ENCODE assay signal across 8 cellular contexts in the genomic region with DNA sequence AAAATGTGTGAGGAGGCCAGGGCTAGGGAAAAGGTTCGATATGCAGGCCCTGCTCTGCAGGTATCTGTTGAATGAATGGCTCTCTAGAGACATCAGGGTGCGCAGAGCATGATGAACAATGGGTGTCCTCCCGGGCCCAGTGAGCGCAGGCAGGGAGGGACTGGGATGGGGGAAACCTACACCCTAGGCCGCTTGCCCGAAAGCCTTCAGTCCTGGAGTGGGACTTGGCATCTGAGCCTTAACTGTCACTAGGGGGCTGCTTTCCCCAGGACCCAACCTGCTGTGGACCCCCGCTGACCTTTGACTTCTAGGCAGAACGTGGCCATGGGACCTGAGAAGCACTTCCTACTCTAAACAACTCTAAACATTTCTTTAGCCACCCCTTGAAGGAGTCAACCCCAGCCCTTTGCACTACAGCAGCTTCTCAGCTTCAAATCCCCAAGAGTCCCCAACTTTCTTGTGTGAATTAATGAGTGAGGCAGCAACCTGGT. TPM values are rescaled to one million over a fixed set of nuclear protein-coding genes. Genes with fewer than 3 reads are reported as not detected.
A peak's percentile ranks its signal among the peaks of the same experiment; 100 is the strongest.
DNase-seq lines count a peak whose midpoint lies in the region; ATAC-seq and TF ChIP-seq lines count a peak whose summit lies in the region.

No MANE protein-coding gene starts in this region.

- no peak for TF ChIP-seq POLR2A in HCT116 (IDR thresholded peaks at IDR 0.05; ENCODE audit: borderline replicate concordance, extremely low read depth, insufficient read depth, insufficient read length)

- POLR2A ChIA-PET in HCT116 (lab: Charles Lee), result interaction anchor here (1.0 to 2.6 kb wide), 6 partner anchors 11 to 25 kb away, joined by 3 to 26 read pairs (median 6); a partner anchor contains a TSS
- POLR2A ChIA-PET in activated CD8-positive, alpha-beta T cell treated with anti-CD3 and anti-CD28 coated beads, Interleukin-2, amount 10 ng/mL, durations not matched to agents 7 days and 5 days (lab: Charles Lee), result interaction anchor here (1.0 kb wide), 1 partner anchor 24 kb away, joined by 3 read pairs; no protein-coding TSS in a partner anchor

- no peak for DNase-seq in HCT116 (ENCODE audit: low read depth, low spot score)
- DNase-seq in activated CD8-positive, alpha-beta T cell treated with anti-CD3 and anti-CD28 coated beads, Interleukin-2, amount 10 ng/mL, durations not matched to agents 7 days and 5 days, result no peak
- no peak for DNase-seq in right cardiac atrium
- DNase-seq in UCSD-AML1 (lab: John Stamatoyannopoulos, UW; ENCODE audit: unreplicated experiment), result no peak
- DNase-seq in 8988T, result no peak
- no peak for DNase-seq in SK-N-DZ (ENCODE audit: low spot score)
- no peak for DNase-seq in activated gamma-delta T cell treated with Interleukin-2 at 50 U/mL for 16 hours

- H4K20me1 ChIP-seq in HCT116 (ENCODE audit: insufficient read depth), result no peaks in the 10 kb centered on the region

- BruUV-seq in HCT116 (replicated peaks; lab: Mats Ljungman, UMichigan), result no TSS peak

- no peaks in the 10 kb centered on the region for H3K9me3 Mint-ChIP-seq in activated CD8-positive, alpha-beta T cell treated with anti-CD3 and anti-CD28 coated beads, Interleukin-2, amount 10 ng/mL, durations not matched to agents 7 days and 5 days (ENCODE audit: insufficient read depth)

- ATAC-seq in HCT116, result peak; percentile 2; the same call in 1 of the 2 replicates
- no peak for ATAC-seq in activated CD8-positive, alpha-beta T cell treated with anti-CD3 and anti-CD28 coated beads, Interleukin-2, amount 10 ng/mL, durations not matched to agents 7 days and 5 days
- no peak for ATAC-seq in right cardiac atrium

- TF ChIP-seq RAD21 in HCT116 (IDR thresholded peaks at IDR 0.05; ENCODE audit: low read depth), result no peak

- H3K9me2 ChIP-seq in HCT116 (ENCODE audit: insufficient read depth), result no peaks in the 10 kb centered on the region

- peak overlapping the region; percentile 95 for H3K4me2 ChIP-seq in HCT116 (ENCODE audit: low read length)
- H3K4me2 ChIP-seq in skeletal muscle satellite cell (ENCODE audit: low read length), result peak overlapping the region; percentile 92

- H3K4me1 ChIP-seq in HCT116 (ENCODE audit: control insufficient read depth in 1 of 2, insufficient read depth in 2 of 2, low read length in 2 of 2) (peaks cover 12 to 32% of the 10 kb centered on the region in 2 experiments), right cardiac atrium (ENCODE audit: control insufficient read depth, insufficient read depth, low read length) (peaks cover 18% of the 10 kb centered on the region), skeletal muscle satellite cell (ENCODE audit: control insufficient read depth, insufficient read depth, low read length) (peaks cover 15% of the 10 kb centered on the region)

- H3K79me2 ChIP-seq in HCT116 (ENCODE audit: insufficient read depth, low read length), result peaks cover 3% of the 10 kb centered on the region; the same call in 1 of the 2 replicates

- intact Hi-C loops in HCT116 (cut with micrococcal nuclease), result no loop called here
- intact Hi-C loops in right cardiac atrium (cut with DNase I), result loop anchor here in 1 of 4 donors (5.0 kb wide), 1 partner anchor 35 kb away; no protein-coding TSS in a partner anchor

- TF ChIP-seq CTCF in HCT116 (IDR thresholded peaks at IDR 0.05 in 2 of 3, conservative IDR thresholded peaks at IDR 0.05 in 1 of 3; ENCODE audit: borderline replicate concordance in 1 of 3, insufficient read depth in 1 of 3, low read depth in 2 of 3, low read length in 2 of 3), result no peak

- H3K27me3 ChIP-seq in HCT116 (ENCODE audit: insufficient read depth, low read length) (no peaks in the 10 kb centered on the region), right cardiac atrium (ENCODE audit: control insufficient read depth, insufficient read depth) (no peaks in the 10 kb centered on the region), skeletal muscle satellite cell (ENCODE audit: control insufficient read depth, insufficient read depth, low read length) (no peaks in the 10 kb centered on the region)

- RAD21 ChIA-PET in HCT116 (lab: Charles Lee; ENCODE audit: low non-redundant PET in 1 of 2, low total read pairs in 2 of 2, uncharacterized antibody in 2 of 2, unreplicated experiment in 2 of 2), result interaction anchor here in 1 of 2 experiments (0.5 kb wide), 1 partner anchor 407 kb away, joined by 3 read pairs; a partner anchor contains a TSS

- H3K27ac Mint-ChIP-seq in activated CD8-positive, alpha-beta T cell treated with anti-CD3 and anti-CD28 coated beads, Interleukin-2, amount 10 ng/mL, durations not matched to agents 7 days and 5 days, result peak overlapping the region; percentile 3

- H3K27ac ChIP-seq in HCT116 (ENCODE audit: low read depth, low read length) (peak overlapping the region; percentile 100), right cardiac atrium (ENCODE audit: low read length) (peak overlapping the region; percentile 100)

- WGBS in right cardiac atrium, result 28% methylated on average over 8 of the region's 8 CpGs

- H3K9ac ChIP-seq in HCT116 (ENCODE audit: low read length) (peak overlapping the region; percentile 78), skeletal muscle satellite cell (ENCODE audit: low read depth, low read length) (peak overlapping the region; percentile 96)

- peaks cover 53% of the 10 kb centered on the region for H3K4me1 Mint-ChIP-seq in activated CD8-positive, alpha-beta T cell treated with anti-CD3 and anti-CD28 coated beads, Interleukin-2, amount 10 ng/mL, durations not matched to agents 7 days and 5 days (ENCODE audit: low read depth)

- no peaks in the 10 kb centered on the region for H3K36me3 Mint-ChIP-seq in activated CD8-positive, alpha-beta T cell treated with anti-CD3 and anti-CD28 coated beads, Interleukin-2, amount 10 ng/mL, durations not matched to agents 7 days and 5 days (ENCODE audit: low read depth)

- H3K9me3 ChIP-seq in HCT116 (ENCODE audit: control insufficient read depth in 1 of 2, insufficient read depth in 1 of 2, low read depth in 1 of 2, low read length in 2 of 2), result no peaks in the 10 kb centered on the region
- no peaks in the 10 kb centered on the region for H3K9me3 ChIP-seq in right cardiac atrium (ENCODE audit: control insufficient read depth, low read length)
- H3K9me3 ChIP-seq in skeletal muscle satellite cell (replicated peaks; ENCODE audit: low read length), result no peaks in the 10 kb centered on the region

- H3K36me3 ChIP-seq in HCT116 (ENCODE audit: control insufficient read depth in 1 of 2, insufficient read depth in 2 of 2, low read length in 2 of 2), result peaks cover 0 to 4% of the 10 kb centered on the region in 2 experiments; a peak in 1 of 4 replicates
- peaks cover 22% of the 10 kb centered on the region for H3K36me3 ChIP-seq in skeletal muscle satellite cell (ENCODE audit: insufficient read depth, low read length)

- H3K27me3 Mint-ChIP-seq in activated CD8-positive, alpha-beta T cell treated with anti-CD3 and anti-CD28 coated beads, Interleukin-2, amount 10 ng/mL, durations not matched to agents 7 days and 5 days (ENCODE audit: low read depth), result no peaks in the 10 kb centered on the region

- H2AFZ ChIP-seq in HCT116 (ENCODE audit: low read depth, low read length, poor library complexity, severe bottlenecking), result peak overlapping the region; percentile 70

- CTCF ChIA-PET in HCT116 (lab: Charles Lee), result interaction anchor here (1.3 to 3.3 kb wide), 11 partner anchors 9 to 323 kb away, joined by 3 to 28 read pairs (median 7); a partner anchor contains a TSS
- CTCF ChIA-PET in activated CD8-positive, alpha-beta T cell treated with anti-CD3 and anti-CD28 coated beads, Interleukin-2, amount 10 ng/mL, durations not matched to agents 7 days and 5 days (lab: Charles Lee), result interaction anchor here (0.7 to 3.6 kb wide), 18 partner anchors 9 to 239 kb away, joined by 3 to 58 read pairs (median 6); no protein-coding TSS in a partner anchor

- H3K4me3 ChIP-seq in HCT116 (replicated peaks in 1 of 2; ENCODE audit: low read depth in 1 of 2, low read length in 2 of 2) (peak overlapping the region; percentile 67 to 69), right cardiac atrium (ENCODE audit: low read length) (peak overlapping the region; percentile 94), skeletal muscle satellite cell (ENCODE audit: low read length) (peak overlapping the region; percentile 96)

- H3K4me3 Mint-ChIP-seq in activated CD8-positive, alpha-beta T cell treated with anti-CD3 and anti-CD28 coated beads, Interleukin-2, amount 10 ng/mL, durations not matched to agents 7 days and 5 days, result peak overlapping the region; percentile 66

RNA-seq across cellular contexts. Expression of a gene that starts 0.4 kb away (rescaled TPM):
- total RNA-seq in HCT116 (2021; ENCODE audit: unreplicated experiment) (30.2 TPM), right cardiac atrium (10 to 100 TPM; 40.7 to 52.7 (median 45.9) TPM)
- polyA plus RNA-seq in HCT116 (2012), result 26.8 and 30.2 TPM in 2 replicates
- 10 to 100 TPM in 1 of 2 experiments, 1 to 10 TPM in 1; 7.8 to 12.3 TPM for total RNA-seq in activated CD8-positive, alpha-beta T cell treated with anti-CD3 and anti-CD28 coated beads, Interleukin-2, amount 10 ng/mL, durations not matched to agents 7 days and 5 days
- polyA plus RNA-seq in right cardiac atrium, result 47.5 TPM
- 19.3 and 27.1 TPM in 2 replicates for total RNA-seq in skeletal muscle satellite cell (2012; rRNA removed)
- polyA plus RNA-seq in SK-N-DZ (2014; cell fraction: cytosol; rRNA removed), result 1.1 and 1.7 TPM in 2 replicates
- 21.1 and 28.0 TPM in 2 replicates for polyA plus RNA-seq in SK-N-DZ (2014; cell fraction: nucleus; rRNA removed)

RNA-seq across cellular contexts. Expression of a gene that starts 7.4 kb away (rescaled TPM):
- total RNA-seq in HCT116 (2021; ENCODE audit: unreplicated experiment), result 1.2 TPM
- polyA plus RNA-seq in HCT116 (2012), result 0.39 and 0.64 TPM in 2 replicates
- not detected for total RNA-seq in activated CD8-positive, alpha-beta T cell treated with anti-CD3 and anti-CD28 coated beads, Interleukin-2, amount 10 ng/mL, durations not matched to agents 7 days and 5 days
- total RNA-seq in right cardiac atrium, result 10 to 100 TPM in 3 of 4 donors, 1 to 10 TPM in 1; 5.8 to 46.0 (median 11.9) TPM
- polyA plus RNA-seq in right cardiac atrium, result 98.1 TPM
- not detected in 2 replicates for total RNA-seq in skeletal muscle satellite cell (2012; rRNA removed)
- not detected in 2 replicates for polyA plus RNA-seq in SK-N-DZ (2014; cell fraction: cytosol; rRNA removed)
- polyA plus RNA-seq in SK-N-DZ (2014; cell fraction: nucleus; rRNA removed), result not detected in 2 replicates

RNA-seq across cellular contexts. Expression of a gene that starts 15.9 kb away (rescaled TPM):
- total RNA-seq in HCT116 (2021; ENCODE audit: unreplicated experiment) (11.6 TPM), right cardiac atrium (not detected)
- polyA plus RNA-seq in HCT116 (2012), result 10.4 and 13.0 TPM in 2 replicates
- not detected for total RNA-seq in activated CD8-positive, alpha-beta T cell treated with anti-CD3 and anti-CD28 coated beads, Interleukin-2, amount 10 ng/mL, durations not matched to agents 7 days and 5 days
- not detected for polyA plus RNA-seq in right cardiac atrium
- not detected in 2 replicates for total RNA-seq in skeletal muscle satellite cell (2012; rRNA removed)
- not detected in 2 replicates for polyA plus RNA-seq in SK-N-DZ (2014; cell fraction: cytosol; rRNA removed)
- not detected in 2 replicates for polyA plus RNA-seq in SK-N-DZ (2014; cell fraction: nucleus; rRNA removed)

RNA-seq across cellular contexts. Expression of a gene that starts 25.2 kb away (rescaled TPM):
- total RNA-seq in HCT116 (2021; ENCODE audit: unreplicated experiment) (2.8 TPM), right cardiac atrium (1 to 10 TPM in 1 of 4 donors, under 1 TPM in 3; 0.46 to 3.3 (median 0.68) TPM)
- 3.5 and 5.4 TPM in 2 replicates for polyA plus RNA-seq in HCT116 (2012)
- total RNA-seq in activated CD8-positive, alpha-beta T cell treated with anti-CD3 and anti-CD28 coated beads, Interleukin-2, amount 10 ng/mL, durations not matched to agents 7 days and 5 days, result under 1 TPM; 0.47 to 0.66 TPM
- 1.7 TPM for polyA plus RNA-seq in right cardiac atrium
- total RNA-seq in skeletal muscle satellite cell (2012; rRNA removed), result 1.0 and 1.5 TPM in 2 replicates
- 0.71 and 0.82 TPM in 2 replicates for polyA plus RNA-seq in SK-N-DZ (2014; cell fraction: cytosol; rRNA removed)
- 0.53 and 0.73 TPM in 2 replicates for polyA plus RNA-seq in SK-N-DZ (2014; cell fraction: nucleus; rRNA removed)

RNA-seq across cellular contexts. Expression of a gene that starts 25.4 kb away (rescaled TPM):
- 75.9 TPM for total RNA-seq in HCT116 (2021; ENCODE audit: unreplicated experiment)
- 85.9 and 88.7 TPM in 2 replicates for polyA plus RNA-seq in HCT116 (2012)
- 10 to 100 TPM; 81.0 to 83.1 TPM for total RNA-seq in activated CD8-positive, alpha-beta T cell treated with anti-CD3 and anti-CD28 coated beads, Interleukin-2, amount 10 ng/mL, durations not matched to agents 7 days and 5 days
- total RNA-seq in right cardiac atrium, result 1 to 10 TPM in 3 of 4 donors, under 1 TPM in 1; 0.39 to 2.9 (median 2.0) TPM
- polyA plus RNA-seq in right cardiac atrium, result 2.1 TPM
- 0.25 TPM in 1 of 2 replicates, not detected in the other for total RNA-seq in skeletal muscle satellite cell (2012; rRNA removed)
- 0.56 and 0.86 TPM in 2 replicates for polyA plus RNA-seq in SK-N-DZ (2014; cell fraction: cytosol; rRNA removed)
- 2.0 and 5.2 TPM in 2 replicates for polyA plus RNA-seq in SK-N-DZ (2014; cell fraction: nucleus; rRNA removed)

Comparison
In these comparisons a context has a peak if more than half of its experiments do, and no peak if none do; other contexts are left out.
1. RNA of a gene that starts 15.9 kb away (total RNA-seq): 11.6 TPM in HCT116 (single experiment); not detected in right cardiac atrium and not detected in activated CD8-positive, alpha-beta T cell treated with anti-CD3 and anti-CD28 coated beads, Interleukin-2, amount 10 ng/mL, durations not matched to agents 7 days and 5 days; every median in the first group is over 10 times any median in the second.
2. Peak in every context shown above with its lines, with median percentiles within 50 percentile points of each other: H3K4me3 ChIP-seq.